ENCODE assay signal across 1 cellular context in genomic region chr4:15355464-15355863, GRCh38.
TF ChIP-seq lines count a peak whose summit lies in the region.

No MANE protein-coding gene starts in this region.

TF ChIP-seq in GM23338, 12 proteins besides CTCF, POLR2A, EP300 and RAD21 (continued from another document):
- TF ChIP-seq, protein P1, sequence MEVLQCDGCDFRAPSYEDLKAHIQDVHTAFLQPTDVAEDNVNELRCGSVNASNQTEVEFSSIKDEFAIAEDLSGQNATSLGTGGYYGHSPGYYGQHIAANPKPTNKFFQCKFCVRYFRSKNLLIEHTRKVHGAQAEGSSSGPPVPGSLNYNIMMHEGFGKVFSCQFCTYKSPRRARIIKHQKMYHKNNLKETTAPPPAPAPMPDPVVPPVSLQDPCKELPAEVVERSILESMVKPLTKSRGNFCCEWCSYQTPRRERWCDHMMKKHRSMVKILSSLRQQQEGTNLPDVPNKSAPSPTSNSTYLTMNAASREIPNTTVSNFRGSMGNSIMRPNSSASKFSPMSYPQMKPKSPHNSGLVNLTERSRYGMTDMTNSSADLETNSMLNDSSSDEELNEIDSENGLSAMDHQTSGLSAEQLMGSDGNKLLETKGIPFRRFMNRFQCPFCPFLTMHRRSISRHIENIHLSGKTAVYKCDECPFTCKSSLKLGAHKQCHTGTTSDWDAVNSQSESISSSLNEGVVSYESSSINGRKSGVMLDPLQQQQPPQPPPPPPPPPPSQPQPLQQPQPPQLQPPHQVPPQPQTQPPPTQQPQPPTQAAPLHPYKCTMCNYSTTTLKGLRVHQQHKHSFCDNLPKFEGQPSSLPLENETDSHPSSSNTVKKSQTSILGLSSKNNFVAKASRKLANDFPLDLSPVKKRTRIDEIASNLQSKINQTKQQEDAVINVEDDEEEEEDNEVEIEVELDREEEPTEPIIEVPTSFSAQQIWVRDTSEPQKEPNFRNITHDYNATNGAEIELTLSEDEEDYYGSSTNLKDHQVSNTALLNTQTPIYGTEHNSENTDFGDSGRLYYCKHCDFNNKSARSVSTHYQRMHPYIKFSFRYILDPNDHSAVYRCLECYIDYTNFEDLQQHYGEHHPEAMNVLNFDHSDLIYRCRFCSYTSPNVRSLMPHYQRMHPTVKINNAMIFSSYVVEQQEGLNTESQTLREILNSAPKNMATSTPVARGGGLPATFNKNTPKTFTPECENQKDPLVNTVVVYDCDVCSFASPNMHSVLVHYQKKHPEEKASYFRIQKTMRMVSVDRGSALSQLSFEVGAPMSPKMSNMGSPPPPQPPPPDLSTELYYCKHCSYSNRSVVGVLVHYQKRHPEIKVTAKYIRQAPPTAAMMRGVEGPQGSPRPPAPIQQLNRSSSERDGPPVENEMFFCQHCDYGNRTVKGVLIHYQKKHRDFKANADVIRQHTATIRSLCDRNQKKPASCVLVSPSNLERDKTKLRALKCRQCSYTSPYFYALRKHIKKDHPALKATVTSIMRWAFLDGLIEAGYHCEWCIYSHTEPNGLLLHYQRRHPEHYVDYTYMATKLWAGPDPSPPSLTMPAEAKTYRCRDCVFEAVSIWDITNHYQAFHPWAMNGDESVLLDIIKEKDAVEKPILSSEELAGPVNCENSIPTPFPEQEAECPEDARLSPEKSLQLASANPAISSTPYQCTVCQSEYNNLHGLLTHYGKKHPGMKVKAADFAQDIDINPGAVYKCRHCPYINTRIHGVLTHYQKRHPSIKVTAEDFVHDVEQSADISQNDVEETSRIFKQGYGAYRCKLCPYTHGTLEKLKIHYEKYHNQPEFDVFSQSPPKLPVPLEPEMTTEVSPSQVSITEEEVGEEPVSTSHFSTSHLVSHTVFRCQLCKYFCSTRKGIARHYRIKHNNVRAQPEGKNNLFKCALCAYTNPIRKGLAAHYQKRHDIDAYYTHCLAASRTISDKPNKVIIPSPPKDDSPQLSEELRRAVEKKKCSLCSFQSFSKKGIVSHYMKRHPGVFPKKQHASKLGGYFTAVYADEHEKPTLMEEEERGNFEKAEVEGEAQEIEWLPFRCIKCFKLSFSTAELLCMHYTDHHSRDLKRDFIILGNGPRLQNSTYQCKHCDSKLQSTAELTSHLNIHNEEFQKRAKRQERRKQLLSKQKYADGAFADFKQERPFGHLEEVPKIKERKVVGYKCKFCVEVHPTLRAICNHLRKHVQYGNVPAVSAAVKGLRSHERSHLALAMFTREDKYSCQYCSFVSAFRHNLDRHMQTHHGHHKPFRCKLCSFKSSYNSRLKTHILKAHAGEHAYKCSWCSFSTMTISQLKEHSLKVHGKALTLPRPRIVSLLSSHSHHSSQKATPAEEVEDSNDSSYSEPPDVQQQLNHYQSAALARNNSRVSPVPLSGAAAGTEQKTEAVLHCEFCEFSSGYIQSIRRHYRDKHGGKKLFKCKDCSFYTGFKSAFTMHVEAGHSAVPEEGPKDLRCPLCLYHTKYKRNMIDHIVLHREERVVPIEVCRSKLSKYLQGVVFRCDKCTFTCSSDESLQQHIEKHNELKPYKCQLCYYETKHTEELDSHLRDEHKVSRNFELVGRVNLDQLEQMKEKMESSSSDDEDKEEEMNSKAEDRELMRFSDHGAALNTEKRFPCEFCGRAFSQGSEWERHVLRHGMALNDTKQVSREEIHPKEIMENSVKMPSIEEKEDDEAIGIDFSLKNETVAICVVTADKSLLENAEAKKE (CRISPR knock-in tag; IDR thresholded peaks at IDR 0.05), result no peak
TF ChIP-seq in GM23338: peak in this region for 0.
